In genomic region chr10:95756796-95757657, GRCh38 we compare ENCODE assay signal across 10 cellular contexts. TPM values are rescaled to one million over a fixed set of nuclear protein-coding genes. Genes with fewer than 3 reads are reported as not detected.
DNase-seq lines count a peak whose midpoint lies in the region; ATAC-seq and TF ChIP-seq lines count a peak whose summit lies in the region.
"Had no signal": no experiment of that assay in that cellular context is flagged by ENCODE, and none has a peak within 500 bp of the region (broad histone marks: within the 10 kb centered on the region; RNA-seq: fewer than 3 reads in every experiment).

No MANE protein-coding gene starts in this region.

- H3K4me3 ChIP-seq in heart right ventricle, result peak overlapping the region in 9 of 10 donors; percentile 18 to 59 (median 47)
- no peak overlapping the region for H3K4me3 ChIP-seq in naive thymus-derived CD4-positive, alpha-beta T cell (ENCODE audit: low read length)

- DNase-seq in heart right ventricle (no peak), Right ventricle myocardium inferior (ENCODE audit: missing footprints) (no peak), NCI-H146 (lab: John Stamatoyannopoulos, UW) (no peak)
- DNase-seq in natural killer cell treated with Interleukin-12 subunit alpha and Interleukin-12 subunit beta and Interleukin-15 and Interleukin-18, amount 100 ng/mL, for 72 hours (ENCODE audit: low spot score), result no peak
- no peak for DNase-seq in naive thymus-derived CD4-positive, alpha-beta T cell

- H3K27me3 Mint-ChIP-seq in dendritic cell treated with granulocyte-macrophage colony-stimulating factor and Interleukin-4, amounts not matched to agents 40 ng/mL and 50 ng/mL, for 4 days, result no peaks in the 10 kb centered on the region
- H3K27me3 Mint-ChIP-seq in natural killer cell treated with Interleukin-12 subunit alpha and Interleukin-12 subunit beta and Interleukin-15 and Interleukin-18, amount 100 ng/mL, for 72 hours, result peaks cover 2 to 7% of the 10 kb centered on the region in 2 donors
- H3K27me3 Mint-ChIP-seq in naive thymus-derived CD4-positive, alpha-beta T cell, result peaks cover 16 to 27% (median 20%) of the 10 kb centered on the region in 5 donors

- CTCF ChIA-PET in naive thymus-derived CD4-positive, alpha-beta T cell (lab: Charles Lee), result interaction anchor here (0.7 kb wide), 1 partner anchor 29 kb away, joined by 3 read pairs; no protein-coding TSS in a partner anchor

- peak in 2 of 8 donors; percentile 15 to 18 for ATAC-seq in heart right ventricle
- no peak for ATAC-seq in Right ventricle myocardium inferior
- ATAC-seq in natural killer cell treated with Interleukin-12 subunit alpha and Interleukin-12 subunit beta and Interleukin-15 and Interleukin-18, amount 100 ng/mL, for 72 hours, result no peak
- no peak for ATAC-seq in GM21737 (IDR thresholded peaks at IDR 0.05; ENCODE audit: unreplicated experiment)
- no peak for ATAC-seq in GM18520 (IDR thresholded peaks at IDR 0.05; ENCODE audit: unreplicated experiment)
- ATAC-seq in naive thymus-derived CD4-positive, alpha-beta T cell, result no peak

- H3K4me3 Mint-ChIP-seq in dendritic cell treated with granulocyte-macrophage colony-stimulating factor and Interleukin-4, amounts not matched to agents 40 ng/mL and 50 ng/mL, for 4 days, result peak overlapping the region; percentile 90
- peak overlapping the region; percentile 85 for H3K4me3 Mint-ChIP-seq in natural killer cell treated with Interleukin-12 subunit alpha and Interleukin-12 subunit beta and Interleukin-15 and Interleukin-18, amount 100 ng/mL, for 72 hours
- peak overlapping the region in 1 of 10 donors; percentile 79 for H3K4me3 Mint-ChIP-seq in naive thymus-derived CD4-positive, alpha-beta T cell
- H3K4me3 Mint-ChIP-seq: activated naive CD4-positive, alpha-beta T cell treated with anti-CD3 and anti-CD28 coated beads, Interleukin-2, amount 50 U/mL, for 24 hours had no signal

- H3K27ac Mint-ChIP-seq in dendritic cell treated with granulocyte-macrophage colony-stimulating factor and Interleukin-4, amounts not matched to agents 40 ng/mL and 50 ng/mL, for 4 days, result peak overlapping the region; percentile 98
- peak overlapping the region; percentile 87 to 89 for H3K27ac Mint-ChIP-seq in natural killer cell treated with Interleukin-12 subunit alpha and Interleukin-12 subunit beta and Interleukin-15 and Interleukin-18, amount 100 ng/mL, for 72 hours
- H3K27ac Mint-ChIP-seq in naive thymus-derived CD4-positive, alpha-beta T cell, result peak overlapping the region in 1 of 9 donors; percentile 77
- H3K27ac Mint-ChIP-seq: activated naive CD4-positive, alpha-beta T cell treated with anti-CD3 and anti-CD28 coated beads, Interleukin-2, amount 50 U/mL, for 24 hours had no signal

- POLR2A ChIA-PET in naive thymus-derived CD4-positive, alpha-beta T cell (lab: Charles Lee), result interaction anchor here (0.7 kb wide), 1 partner anchor 81 kb away, joined by 3 read pairs; no protein-coding TSS in a partner anchor

- TF ChIP-seq CTCF in heart right ventricle (IDR thresholded peaks at IDR 0.05), result no peak

- H3K27ac ChIP-seq in heart right ventricle, result peak overlapping the region; percentile 16 to 93 (median 74)
- no peak overlapping the region for H3K27ac ChIP-seq in naive thymus-derived CD4-positive, alpha-beta T cell (ENCODE audit: low read depth, low read length)
- H3K27ac ChIP-seq: RWPE1 had no signal

- intact Hi-C loops in heart right ventricle (cut with DNase I) (loop anchor here in 1 of 10 donors (5.0 kb wide), 1 partner anchor 35 kb away; no protein-coding TSS in a partner anchor), Right ventricle myocardium inferior (cut with DNase I) (no loop called here)
- intact Hi-C loops in dendritic cell treated with granulocyte-macrophage colony-stimulating factor and Interleukin-4, amounts not matched to agents 40 ng/mL and 50 ng/mL, for 4 days (cut with micrococcal nuclease), result loop anchor here (5.0 kb wide), 2 partner anchors 35 to 85 kb away; no protein-coding TSS in a partner anchor
- intact Hi-C loops in naive thymus-derived CD4-positive, alpha-beta T cell (cut with micrococcal nuclease), result loop anchor here in 1 of 2 donors (5.0 kb wide), 1 partner anchor 65 kb away; the partner anchor contains the start of gene TCTN3

- no peaks in the 10 kb centered on the region for H3K36me3 ChIP-seq in heart right ventricle
- H3K36me3 ChIP-seq in naive thymus-derived CD4-positive, alpha-beta T cell (ENCODE audit: control insufficient read depth in 2 of 3, insufficient read depth in 3 of 3, low read length in 3 of 3), result no peaks in the 10 kb centered on the region

- H3K4me1 Mint-ChIP-seq in dendritic cell treated with granulocyte-macrophage colony-stimulating factor and Interleukin-4, amounts not matched to agents 40 ng/mL and 50 ng/mL, for 4 days (ENCODE audit: low read depth), result peaks cover 62% of the 10 kb centered on the region
- peaks cover 47 to 50% of the 10 kb centered on the region in 2 donors for H3K4me1 Mint-ChIP-seq in natural killer cell treated with Interleukin-12 subunit alpha and Interleukin-12 subunit beta and Interleukin-15 and Interleukin-18, amount 100 ng/mL, for 72 hours (ENCODE audit: low read depth in 2 of 2)
- H3K4me1 Mint-ChIP-seq in naive thymus-derived CD4-positive, alpha-beta T cell, result peaks cover 6 to 52% (median 13%) of the 10 kb centered on the region in 7 donors

- H3K4me1 ChIP-seq in heart right ventricle, result peaks cover 0 to 61% (median 23%) of the 10 kb centered on the region in 9 donors
- peaks cover 4 to 6% of the 10 kb centered on the region in 2 donors for H3K4me1 ChIP-seq in naive thymus-derived CD4-positive, alpha-beta T cell (ENCODE audit: control insufficient read depth in 2 of 2, insufficient read depth in 2 of 2, low read length in 2 of 2)

- no peaks in the 10 kb centered on the region for H3K9me3 ChIP-seq in heart right ventricle
- no peaks in the 10 kb centered on the region for H3K9me3 ChIP-seq in naive thymus-derived CD4-positive, alpha-beta T cell (ENCODE audit: control insufficient read depth in 2 of 3, low read length in 3 of 3)

- no peaks in the 10 kb centered on the region for H3K9me3 Mint-ChIP-seq in dendritic cell treated with granulocyte-macrophage colony-stimulating factor and Interleukin-4, amounts not matched to agents 40 ng/mL and 50 ng/mL, for 4 days
- no peaks in the 10 kb centered on the region for H3K9me3 Mint-ChIP-seq in natural killer cell treated with Interleukin-12 subunit alpha and Interleukin-12 subunit beta and Interleukin-15 and Interleukin-18, amount 100 ng/mL, for 72 hours
- peaks cover 0 to 2% (median 0%) of the 10 kb centered on the region in 11 donors for H3K9me3 Mint-ChIP-seq in naive thymus-derived CD4-positive, alpha-beta T cell
- H3K9me3 Mint-ChIP-seq: activated naive CD4-positive, alpha-beta T cell treated with anti-CD3 and anti-CD28 coated beads, Interleukin-2, amount 50 U/mL, for 24 hours had no signal

- 24 to 32% methylated on average over 5 of the region's 5 CpGs for WGBS in heart right ventricle, 2 donors

- H3K36me3 Mint-ChIP-seq in dendritic cell treated with granulocyte-macrophage colony-stimulating factor and Interleukin-4, amounts not matched to agents 40 ng/mL and 50 ng/mL, for 4 days (ENCODE audit: low read depth), result peaks cover 7% of the 10 kb centered on the region
- H3K36me3 Mint-ChIP-seq in natural killer cell treated with Interleukin-12 subunit alpha and Interleukin-12 subunit beta and Interleukin-15 and Interleukin-18, amount 100 ng/mL, for 72 hours, result peaks cover 8% of the 10 kb centered on the region
- H3K36me3 Mint-ChIP-seq in naive thymus-derived CD4-positive, alpha-beta T cell, result peaks cover 0 to 19% (median 0%) of the 10 kb centered on the region in 5 donors
- H3K36me3 Mint-ChIP-seq: activated naive CD4-positive, alpha-beta T cell treated with anti-CD3 and anti-CD28 coated beads, Interleukin-2, amount 50 U/mL, for 24 hours had no signal

- peaks cover 0 to 4% (median 0%) of the 10 kb centered on the region in 7 donors for H3K27me3 ChIP-seq in heart right ventricle
- no peaks in the 10 kb centered on the region for H3K27me3 ChIP-seq in naive thymus-derived CD4-positive, alpha-beta T cell (ENCODE audit: control insufficient read depth in 2 of 2, insufficient read depth in 2 of 2, low read length in 2 of 2)

RNA-seq across cellular contexts. Expression of gene ENTPD1, which starts 1.1 kb away (rescaled TPM):
- 10 to 100 TPM in 3 of 10 donors, 1 to 10 TPM in 7; 5.1 to 13.0 (median 9.3) TPM for total RNA-seq in heart right ventricle
- 1 to 10 TPM; 4.2 to 4.9 TPM for polyA plus RNA-seq in heart right ventricle
- 6.3 TPM for total RNA-seq in Right ventricle myocardium inferior
- 100 to 1,000 TPM in 1 of 2 donors, 10 to 100 TPM in 1; 56.4 to 111 TPM for total RNA-seq in natural killer cell treated with Interleukin-12 subunit alpha and Interleukin-12 subunit beta and Interleukin-15 and Interleukin-18, amount 100 ng/mL, for 72 hours
- total RNA-seq in naive thymus-derived CD4-positive, alpha-beta T cell, result 10 to 100 TPM in 2 of 5 experiments, 1 to 10 TPM in 2, under 1 TPM in 1; 0.89 to 28.2 (median 5.0) TPM
- polyA plus RNA-seq in naive thymus-derived CD4-positive, alpha-beta T cell, result under 1 TPM; 0.21 to 0.48 TPM
